Comparison of ENCODE assay signal across 8 cellular contexts in the genomic region with DNA sequence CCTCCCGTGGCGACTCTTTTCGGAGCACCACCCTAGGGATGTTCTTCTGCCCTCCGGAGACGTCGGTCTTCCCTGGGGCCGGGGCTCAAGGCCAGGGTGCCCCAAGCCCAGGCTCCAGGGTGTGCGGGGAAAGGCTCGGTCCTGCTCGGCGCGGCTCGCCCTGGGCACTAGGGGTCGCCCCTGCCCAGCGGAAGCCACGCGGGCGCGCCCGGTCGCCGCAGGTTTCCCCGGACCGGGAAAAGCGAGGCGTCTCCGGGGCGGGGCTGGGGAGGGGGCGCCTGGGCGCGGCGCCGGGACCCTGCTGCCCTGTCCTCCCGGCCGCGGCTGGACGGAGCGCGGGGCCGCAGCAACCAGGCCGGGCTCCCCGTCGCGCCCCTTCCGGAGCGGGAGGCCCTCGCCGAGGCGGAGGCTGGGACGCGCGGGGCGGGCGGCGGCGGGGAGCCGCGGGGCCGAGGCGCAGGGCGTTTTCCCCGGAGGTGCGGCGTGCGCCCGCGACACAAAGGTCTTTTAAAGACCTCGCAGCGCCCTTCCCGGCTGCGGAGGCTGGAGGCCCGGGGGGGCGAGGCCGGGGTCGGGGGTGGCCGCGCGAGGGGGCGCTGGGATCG.
DNase-seq lines count a peak whose midpoint lies in the region; ATAC-seq and TF ChIP-seq lines count a peak whose summit lies in the region.

No MANE protein-coding gene starts in this region.

- H3K4ac ChIP-seq in trophoblast cell (ENCODE audit: low read depth, low read length) = peak overlapping the region; percentile 87

- H4K8ac ChIP-seq in trophoblast cell (ENCODE audit: low read depth, low read length) = peak overlapping the region; percentile 85

- H3K27me3 ChIP-seq in SK-N-SH (ENCODE audit: insufficient read depth) (no peaks in the 10 kb centered on the region), heart left ventricle (peaks cover 0 to 13% (median 0%) of the 10 kb centered on the region in 9 donors), trophoblast cell (ENCODE audit: insufficient read depth, low read length) (no peaks in the 10 kb centered on the region), transverse colon (peaks cover 12% of the 10 kb centered on the region)

- peak; percentile 95 for TF ChIP-seq RAD21 in SK-N-SH (IDR thresholded peaks at IDR 0.05; ENCODE audit: low read length)

- TF ChIP-seq EP300 in SK-N-SH (IDR thresholded peaks at IDR 0.05; ENCODE audit: borderline replicate concordance in 1 of 2, low read depth in 1 of 2, low read length in 1 of 2) (no peak; a peak in 1 of 4 replicates), transverse colon (IDR thresholded peaks at IDR 0.05; ENCODE audit: low read depth) (no peak)

- peak; percentile 77 for ATAC-seq in GM21619 (IDR thresholded peaks at IDR 0.05; ENCODE audit: unreplicated experiment)
- ATAC-seq in heart left ventricle = peak; percentile 83 to 95 (median 88)

- H3K27ac Mint-ChIP-seq in activated naive CD4-positive, alpha-beta T cell treated with anti-CD3 and anti-CD28 coated beads, Interleukin-2, amount 50 U/mL, for 24 hours = no peak overlapping the region

- peaks cover 31% of the 10 kb centered on the region for H3K79me1 ChIP-seq in trophoblast cell (ENCODE audit: low read length)

- no peaks in the 10 kb centered on the region for H3K9me2 ChIP-seq in SK-N-SH

- 3% methylated on average over 23 of the region's 80 CpGs for WGBS in SK-N-SH (ENCODE audit: low lambda C conversion rate)
- 1 to 3% (median 1%) methylated on average over 18 to 80 of the region's 80 CpGs for WGBS in heart left ventricle, 4 donors
- WGBS in trophoblast cell (ENCODE audit: extremely low coverage, insufficient coverage, insufficient read length) = no CpG with 5 or more reads among the region's 80 CpGs
- WGBS in transverse colon (ENCODE audit: low coverage in 1 of 2), 2 donors = 1% methylated on average over 22 of the region's 80 CpGs; no CpG with 5 or more reads in 1 of the 2 donors

- POLR2A ChIA-PET in SK-N-SH (lab: Yijun Ruan, JAX) = interaction anchor here (1.5 kb wide), 1 partner anchor 265 kb away, joined by 3 read pairs; no protein-coding TSS in a partner anchor

- peak overlapping the region; percentile 91 for H3K14ac ChIP-seq in trophoblast cell (ENCODE audit: low read length)

- peak overlapping the region; percentile 61 for H3K4me3 Mint-ChIP-seq in activated naive CD4-positive, alpha-beta T cell treated with anti-CD3 and anti-CD28 coated beads, Interleukin-2, amount 50 U/mL, for 24 hours

- H2AK5ac ChIP-seq in trophoblast cell (ENCODE audit: low read length) = peak overlapping the region; percentile 58

- peak overlapping the region; percentile 99 for H4K91ac ChIP-seq in trophoblast cell (ENCODE audit: low read depth, low read length)

- peak overlapping the region; percentile 92 for H2BK120ac ChIP-seq in trophoblast cell (ENCODE audit: insufficient read depth, low read length, poor library complexity)

- H3K4me1 ChIP-seq in SK-N-SH (ENCODE audit: control insufficient read depth in 1 of 2, insufficient read depth in 2 of 2, low read depth in 1 of 2, low read length in 1 of 2) (peaks cover 15 to 29% of the 10 kb centered on the region in 2 experiments; a peak in 3 of 4 replicates), heart left ventricle (peaks cover 0 to 36% (median 23%) of the 10 kb centered on the region in 12 donors), trophoblast cell (ENCODE audit: control insufficient read depth in 1 of 2, insufficient read depth in 2 of 2, low read length in 2 of 2) (peaks cover 11 to 20% of the 10 kb centered on the region in 2 experiments), transverse colon (peaks cover 0 to 17% (median 13%) of the 10 kb centered on the region in 4 donors)

- H3K27me3 Mint-ChIP-seq in activated naive CD4-positive, alpha-beta T cell treated with anti-CD3 and anti-CD28 coated beads, Interleukin-2, amount 50 U/mL, for 24 hours = peaks cover 7% of the 10 kb centered on the region

- peak overlapping the region; percentile 89 for H3K18ac ChIP-seq in trophoblast cell (ENCODE audit: low read length)

- no peaks in the 10 kb centered on the region for H3K9me3 Mint-ChIP-seq in activated naive CD4-positive, alpha-beta T cell treated with anti-CD3 and anti-CD28 coated beads, Interleukin-2, amount 50 U/mL, for 24 hours

- H3K36me3 Mint-ChIP-seq in activated naive CD4-positive, alpha-beta T cell treated with anti-CD3 and anti-CD28 coated beads, Interleukin-2, amount 50 U/mL, for 24 hours = no peaks in the 10 kb centered on the region

- peaks cover 4% of the 10 kb centered on the region for H3K4me1 Mint-ChIP-seq in activated naive CD4-positive, alpha-beta T cell treated with anti-CD3 and anti-CD28 coated beads, Interleukin-2, amount 50 U/mL, for 24 hours

- H3K9ac ChIP-seq in SK-N-SH = peak overlapping the region; percentile 95
- H3K9ac ChIP-seq in trophoblast cell (ENCODE audit: low read length) = peak overlapping the region; percentile 97

- no peaks in the 10 kb centered on the region for H3K36me3 ChIP-seq in SK-N-SH (replicated peaks in 1 of 2; ENCODE audit: control insufficient read depth in 1 of 2, insufficient read depth in 2 of 2, low read length in 1 of 2)
- no peaks in the 10 kb centered on the region for H3K36me3 ChIP-seq in heart left ventricle
- H3K36me3 ChIP-seq in trophoblast cell (ENCODE audit: control insufficient read depth in 1 of 2, insufficient read depth in 2 of 2, low read length in 2 of 2) = peaks cover under 1 to 2% of the 10 kb centered on the region in 2 experiments
- no peaks in the 10 kb centered on the region for H3K36me3 ChIP-seq in transverse colon

- peaks cover 11% of the 10 kb centered on the region for H3F3A ChIP-seq in SK-N-SH (replicated peaks; ENCODE audit: insufficient read depth)

- CTCF ChIA-PET in SK-N-SH (lab: Yijun Ruan, JAX) = interaction anchor here (0.5 to 6.3 kb wide), 21 partner anchors 11 to 722 kb away, joined by 3 to 61 read pairs (median 3); a partner anchor contains a TSS

- peaks cover 10% of the 10 kb centered on the region; the same call in 1 of the 2 replicates for H3K79me2 ChIP-seq in SK-N-SH (ENCODE audit: insufficient read depth)
- H3K79me2 ChIP-seq in trophoblast cell (ENCODE audit: control insufficient read depth, insufficient read depth, low read length, poor library complexity) = peaks cover 19% of the 10 kb centered on the region

- TF ChIP-seq POLR2A in heart left ventricle (IDR thresholded peaks at IDR 0.05) (no peak), transverse colon (IDR thresholded peaks at IDR 0.05) (no peak)

- DNase-seq in DMS53 treated with DMSO at 0.1 percent for 48 hours (lab: John Stamatoyannopoulos, UW; ENCODE audit: unreplicated experiment) (peak; percentile 6), KG1 (lab: John Stamatoyannopoulos, UW) (peak; percentile 33), SK-N-SH (peak; percentile 96), heart left ventricle (peak; percentile 77 to 91 (median 79)), trophoblast cell (peak; percentile 36 to 78), transverse colon (peak; percentile 76)

- H3K4me3 ChIP-seq in SK-N-SH (ENCODE audit: low read depth in 2 of 2, low read length in 1 of 2) = peak overlapping the region; percentile 67 to 73
- peak overlapping the region; percentile 57 to 91 (median 74) for H3K4me3 ChIP-seq in heart left ventricle
- H3K4me3 ChIP-seq in trophoblast cell (ENCODE audit: low read depth, low read length) = peak overlapping the region; percentile 77
- H3K4me3 ChIP-seq in transverse colon = peak overlapping the region; percentile 51 to 73 (median 68)

- no peaks in the 10 kb centered on the region for H4K20me1 ChIP-seq in SK-N-SH (ENCODE audit: insufficient read depth)

- peak; percentile 82 for TF ChIP-seq CTCF in SK-N-SH (IDR thresholded peaks at IDR 0.05)
- peak; percentile 69 to 93 (median 86) for TF ChIP-seq CTCF in heart left ventricle (IDR thresholded peaks at IDR 0.05)
- TF ChIP-seq CTCF in transverse colon (IDR thresholded peaks at IDR 0.05) = peak; percentile 58 to 91 (median 80)

- no peak overlapping the region for H4K12ac ChIP-seq in trophoblast cell (ENCODE audit: low read depth, low read length)

- H3K9me3 ChIP-seq in SK-N-SH (peaks cover 2% of the 10 kb centered on the region; the same call in 1 of the 2 replicates), heart left ventricle (peaks cover 0 to 7% (median 0%) of the 10 kb centered on the region in 12 donors), trophoblast cell (ENCODE audit: insufficient read depth, low read depth, low read length) (peaks cover 3% of the 10 kb centered on the region), transverse colon (no peaks in the 10 kb centered on the region)

- H2AFZ ChIP-seq in SK-N-SH (ENCODE audit: low read depth) (peak overlapping the region; percentile 79; the same call in 1 of the 2 replicates), trophoblast cell (ENCODE audit: insufficient read depth, low read length, poor library complexity) (peak overlapping the region; percentile 35)

- H3K4me2 ChIP-seq in SK-N-SH = peak overlapping the region; percentile 93
- peak overlapping the region; percentile 75 for H3K4me2 ChIP-seq in trophoblast cell (ENCODE audit: low read length)

- intact Hi-C loops in heart left ventricle (cut with DNase I) (loop anchor here (1.0 to 10.0 kb wide), 8 partner anchors 191 to 703 kb away; a partner anchor contains a TSS), transverse colon (cut with DNase I; ENCODE audit: low total_unique reads) (loop anchor here (2.0 to 5.0 kb wide), 2 partner anchors 263 to 703 kb away; a partner anchor contains a TSS)

- H3K27ac ChIP-seq in SK-N-SH (ENCODE audit: low read depth in 2 of 2, low read length in 1 of 2) = peak overlapping the region; percentile 69 to 85
- peak overlapping the region; percentile 70 to 93 (median 78) for H3K27ac ChIP-seq in heart left ventricle
- H3K27ac ChIP-seq in trophoblast cell (ENCODE audit: low read depth, low read length) = peak overlapping the region; percentile 90
- H3K27ac ChIP-seq in transverse colon = peak overlapping the region; percentile 66 to 77 (median 72)

- H2BK5ac ChIP-seq in trophoblast cell (ENCODE audit: low read depth, low read length, poor library complexity) = peak overlapping the region; percentile 94

- in situ Hi-C loops in transverse colon (cut with MboI; ENCODE audit: low pct_ligation_motif_present in 1 of 4, low pct_unique_long_range_greater_than_20kb in 1 of 4, low sequenced_read_pairs in 3 of 4) = loop anchor here (10.0 to 25.0 kb wide), 3 partner anchors 261 to 708 kb away; a partner anchor contains a TSS

- peak overlapping the region; percentile 15 for H2BK12ac ChIP-seq in trophoblast cell (ENCODE audit: low read length)

- H3K23ac ChIP-seq in trophoblast cell (ENCODE audit: low read length) = no peak overlapping the region

TF ChIP-seq in SK-N-SH, 30 proteins besides CTCF, POLR2A, EP300 and RAD21 (continues in another document):
- TF ChIP-seq MXI1 (IDR thresholded peaks at IDR 0.05; ENCODE audit: low read depth, low read length) = no peak; the same call in 1 of the 2 replicates

Comparison
In these comparisons a context has a peak if more than half of its experiments do, and no peak if none do; other contexts are left out.
1. Peak in every context shown above with its lines: DNase-seq, ATAC-seq, H3K4me3 ChIP-seq and H3K27ac ChIP-seq.
2. DNase-seq: peak in every context shown above with its lines; median percentile 96 in SK-N-SH; 79 in heart left ventricle; 76 in transverse colon; 57 in trophoblast cell; 33 in KG1; 6 in DMS53 treated with DMSO at 0.1 percent for 48 hours.